Comparison of ENCODE assay signal across 8 cellular contexts in the genomic region with DNA sequence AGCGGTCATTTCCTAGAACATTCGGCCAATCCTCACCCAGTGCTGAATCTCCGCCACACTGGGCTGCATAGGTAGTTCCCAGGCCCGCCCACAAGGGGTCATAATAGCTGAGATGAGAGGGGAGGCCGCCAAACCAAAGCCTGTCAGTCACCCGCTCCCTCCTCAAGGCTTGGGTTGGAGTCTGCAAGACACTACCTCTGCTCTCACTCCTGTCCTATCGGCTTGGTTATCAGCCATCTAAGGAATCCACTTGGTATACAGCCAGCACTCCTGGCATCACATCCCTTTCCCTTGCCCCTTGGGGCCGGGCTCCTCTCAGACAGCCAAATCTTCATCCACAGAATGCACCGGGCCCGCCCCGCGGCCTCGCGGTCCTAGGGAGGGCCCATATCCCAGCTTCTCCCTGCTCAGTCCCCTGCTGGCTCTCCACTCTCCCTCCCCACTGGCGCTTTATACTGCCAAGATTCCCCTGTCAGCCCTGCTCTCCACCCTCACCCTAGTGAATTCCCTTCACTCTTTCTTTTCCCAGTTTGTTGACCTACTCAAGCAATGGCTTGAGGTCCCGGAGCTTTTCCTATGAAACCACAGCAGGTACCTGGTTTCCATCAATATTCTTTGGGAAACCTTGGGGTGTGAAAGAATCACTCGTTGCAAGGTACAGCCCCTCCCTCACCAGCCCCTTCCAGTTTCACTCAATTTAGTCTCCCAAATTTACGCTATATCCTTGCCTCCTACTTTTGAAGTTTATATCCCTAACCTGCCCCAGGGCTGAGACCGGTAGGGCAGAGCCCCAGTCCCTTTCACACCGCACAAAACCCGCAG. TPM values are rescaled to one million over a fixed set of nuclear protein-coding genes. Genes with fewer than 3 reads are reported as not detected.
DNase-seq lines count a peak whose midpoint lies in the region; ATAC-seq and TF ChIP-seq lines count a peak whose summit lies in the region.

No MANE protein-coding gene starts in this region.

- peak; percentile 55 to 81 (median 69) for DNase-seq in CD8-positive, alpha-beta T cell
- peak; percentile 93 for DNase-seq in HuH-7 (ENCODE audit: low spot score)
- DNase-seq in T follicular helper cell (ENCODE audit: low read depth): peak; percentile 57
- DNase-seq in left ventricle myocardium superior: peak; percentile 84
- DNase-seq in psoas muscle: peak; percentile 84 to 89
- no peak for DNase-seq in middle frontal gyrus (ENCODE audit: extremely low spot score, low spot score)

- peak overlapping the region; percentile 87 for H3K4me3 Mint-ChIP-seq in CD8-positive, alpha-beta T cell

- peak; percentile 61 for ATAC-seq in CD8-positive, alpha-beta T cell
- ATAC-seq in GM19372 (IDR thresholded peaks at IDR 0.05; ENCODE audit: low read depth, unreplicated experiment) (peak; percentile 43), left ventricle myocardium superior (peak; percentile 45), psoas muscle (peak; percentile 41 to 59 (median 50))

- no peaks in the 10 kb centered on the region for H3K27me3 ChIP-seq in CD8-positive, alpha-beta T cell (ENCODE audit: insufficient read depth, low read length)
- no peaks in the 10 kb centered on the region for H3K27me3 ChIP-seq in psoas muscle (ENCODE audit: insufficient read depth in 3 of 3, low read length in 2 of 3)

- peak; percentile 50 for TF ChIP-seq CTCF in CD8-positive, alpha-beta T cell (IDR thresholded peaks at IDR 0.05)
- TF ChIP-seq CTCF in psoas muscle (IDR thresholded peaks at IDR 0.05): peak; percentile 57

- peak overlapping the region; percentile 58 for H3K27ac Mint-ChIP-seq in CD8-positive, alpha-beta T cell

- POLR2A ChIA-PET in CD8-positive, alpha-beta T cell (lab: Charles Lee): interaction anchor here (0.7 kb wide), 1 partner anchor 187 kb away, joined by 3 read pairs; no protein-coding TSS in a partner anchor

- intact Hi-C loops in CD8-positive, alpha-beta T cell (cut with DNase I, micrococcal nuclease): loop anchor here (1.0 to 5.0 kb wide), 2 partner anchors 225 to 273 kb away; a partner anchor contains a TSS
- intact Hi-C loops in left ventricle myocardium superior (cut with micrococcal nuclease): no loop called here
- intact Hi-C loops in psoas muscle (cut with DNase I): no loop called here

- peaks cover 31% of the 10 kb centered on the region for H3K36me3 Mint-ChIP-seq in CD8-positive, alpha-beta T cell

- 5 to 7% (median 6%) methylated on average over 21 of the region's 21 CpGs for WGBS in psoas muscle, 3 donors

- H3K4me3 ChIP-seq in CD8-positive, alpha-beta T cell (ENCODE audit: low read depth, low read length): peak overlapping the region; percentile 96
- H3K4me3 ChIP-seq in psoas muscle: peak overlapping the region; percentile 95

- no peaks in the 10 kb centered on the region for H3K9me3 Mint-ChIP-seq in CD8-positive, alpha-beta T cell

- H3K4me1 ChIP-seq in CD8-positive, alpha-beta T cell (ENCODE audit: insufficient read depth, low read length): peaks cover 35% of the 10 kb centered on the region
- H3K4me1 ChIP-seq in psoas muscle: peaks cover 49% of the 10 kb centered on the region

- peaks cover 49% of the 10 kb centered on the region for H3K4me1 Mint-ChIP-seq in CD8-positive, alpha-beta T cell (ENCODE audit: low read depth)

- H3K27me3 Mint-ChIP-seq in CD8-positive, alpha-beta T cell (ENCODE audit: low read depth): no peaks in the 10 kb centered on the region

- no peak overlapping the region for H3K27ac ChIP-seq in CD8-positive, alpha-beta T cell (ENCODE audit: low read depth, low read length)
- H3K27ac ChIP-seq in angular gyrus (ENCODE audit: low read depth, low read length) (peak overlapping the region; percentile 78), psoas muscle (peak overlapping the region; percentile 100)

- CTCF ChIA-PET in CD8-positive, alpha-beta T cell (lab: Charles Lee): interaction anchor here (1.0 to 9.7 kb wide), 10 partner anchors 10 to 224 kb away, joined by 3 to 87 read pairs (median 4); a partner anchor contains a TSS

- H3K9me3 ChIP-seq in CD8-positive, alpha-beta T cell (ENCODE audit: low read length): no peaks in the 10 kb centered on the region
- no peaks in the 10 kb centered on the region for H3K9me3 ChIP-seq in psoas muscle

- H3K36me3 ChIP-seq in CD8-positive, alpha-beta T cell (ENCODE audit: insufficient read depth, low read length): peaks cover 13% of the 10 kb centered on the region
- H3K36me3 ChIP-seq in psoas muscle (ENCODE audit: insufficient read depth in 1 of 2, low read depth in 1 of 2): peaks cover 5 to 41% of the 10 kb centered on the region in 2 donors

RNA-seq across cellular contexts. Expression of a gene that starts 1.5 kb away (rescaled TPM):
- 10 to 100 TPM; 16.7 to 18.4 TPM for total RNA-seq in CD8-positive, alpha-beta T cell
- total RNA-seq in left ventricle myocardium superior (14.9 TPM), psoas muscle (10 to 100 TPM; 12.6 to 26.3 (median 18.0) TPM)
- polyA plus RNA-seq in psoas muscle: 1 to 10 TPM; 6.7 to 8.9 (median 8.3) TPM

RNA-seq across cellular contexts. Expression of a gene that starts 13.7 kb away (rescaled TPM):
- 10 to 100 TPM; 74.4 to 83.6 TPM for total RNA-seq in CD8-positive, alpha-beta T cell
- total RNA-seq in left ventricle myocardium superior: 16.1 TPM
- 10 to 100 TPM; 29.8 to 62.2 (median 52.9) TPM for total RNA-seq in psoas muscle
- polyA plus RNA-seq in psoas muscle: 10 to 100 TPM; 44.1 to 67.0 (median 66.4) TPM

RNA-seq across cellular contexts. Expression of a gene that starts 20.1 kb away (rescaled TPM):
- 100 to 1,000 TPM; 503 to 513 TPM for total RNA-seq in CD8-positive, alpha-beta T cell
- 4,526 TPM for total RNA-seq in left ventricle myocardium superior
- total RNA-seq in psoas muscle: over 10,000 TPM in 2 of 4 donors, 1,000 to 10,000 TPM in 2; 7,136 to 10,782 (median 8,991) TPM
- polyA plus RNA-seq in psoas muscle: over 10,000 TPM in 2 of 3 donors, 1,000 to 10,000 TPM in 1; 9,788 to 18,891 (median 16,487) TPM

RNA-seq across cellular contexts. Expression of a gene that starts 52.8 kb away (rescaled TPM):
- total RNA-seq in CD8-positive, alpha-beta T cell: 100 to 1,000 TPM; 289 to 295 TPM
- total RNA-seq in left ventricle myocardium superior: 159 TPM
- total RNA-seq in psoas muscle: 100 to 1,000 TPM in 2 of 4 donors, 10 to 100 TPM in 2; 94.5 to 152 (median 112) TPM
- 10 to 100 TPM; 62.5 to 90.0 (median 78.5) TPM for polyA plus RNA-seq in psoas muscle

Comparison
In these comparisons a context has a peak if more than half of its experiments do, and no peak if none do; other contexts are left out.
1. intact Hi-C loops: an anchor here in CD8-positive, alpha-beta T cell (1.0 to 5.0 kb wide); none called in left ventricle myocardium superior and psoas muscle.